ENCODE assay signal across 1 cellular context in genomic region chr10:102917314-102917961, GRCh38.
TF ChIP-seq lines count a peak whose summit lies in the region.

No MANE protein-coding gene starts in this region.

TF ChIP-seq in H1, 55 proteins besides CTCF, POLR2A, EP300 and RAD21 (continued from another document):
- TF ChIP-seq TCF12 (IDR thresholded peaks at IDR 0.05; ENCODE audit: low read depth, low read length) (peak; percentile 20; the same call in 1 of the 2 replicates), PHF8 (conservative IDR thresholded peaks at IDR 0.05; ENCODE audit: low read depth, low read length) (peak; percentile 34; the same call in 1 of the 2 replicates), CREB1 (IDR thresholded peaks at IDR 0.05) (peak; percentile 58; the same call in 1 of the 2 replicates), KDM1A (IDR thresholded peaks at IDR 0.05; ENCODE audit: borderline replicate concordance, low read length) (no peak), SP4 (IDR thresholded peaks at IDR 0.05; ENCODE audit: low read length) (peak; percentile 13; the same call in 1 of the 2 replicates), POLR2AphosphoS5 (IDR thresholded peaks at IDR 0.05; ENCODE audit: low read depth, low read length) (0 out of 2 replicates have a peak, but pooled peaks have one; percentile 20), TAF7 (optimal IDR thresholded peaks at IDR 0.05; ENCODE audit: borderline replicate concordance, low read depth, low read length) (peak; percentile 45), YY1 (IDR thresholded peaks at IDR 0.05; ENCODE audit: low read depth, low read length) (peak; percentile 62; the same call in 1 of the 2 replicates), RNF2 (IDR thresholded peaks at IDR 0.05; ENCODE audit: borderline replicate concordance, low read depth, low read length, missing control alignments, poor library complexity, severe bottlenecking) (no peak)
- TF ChIP-seq, protein P1, sequence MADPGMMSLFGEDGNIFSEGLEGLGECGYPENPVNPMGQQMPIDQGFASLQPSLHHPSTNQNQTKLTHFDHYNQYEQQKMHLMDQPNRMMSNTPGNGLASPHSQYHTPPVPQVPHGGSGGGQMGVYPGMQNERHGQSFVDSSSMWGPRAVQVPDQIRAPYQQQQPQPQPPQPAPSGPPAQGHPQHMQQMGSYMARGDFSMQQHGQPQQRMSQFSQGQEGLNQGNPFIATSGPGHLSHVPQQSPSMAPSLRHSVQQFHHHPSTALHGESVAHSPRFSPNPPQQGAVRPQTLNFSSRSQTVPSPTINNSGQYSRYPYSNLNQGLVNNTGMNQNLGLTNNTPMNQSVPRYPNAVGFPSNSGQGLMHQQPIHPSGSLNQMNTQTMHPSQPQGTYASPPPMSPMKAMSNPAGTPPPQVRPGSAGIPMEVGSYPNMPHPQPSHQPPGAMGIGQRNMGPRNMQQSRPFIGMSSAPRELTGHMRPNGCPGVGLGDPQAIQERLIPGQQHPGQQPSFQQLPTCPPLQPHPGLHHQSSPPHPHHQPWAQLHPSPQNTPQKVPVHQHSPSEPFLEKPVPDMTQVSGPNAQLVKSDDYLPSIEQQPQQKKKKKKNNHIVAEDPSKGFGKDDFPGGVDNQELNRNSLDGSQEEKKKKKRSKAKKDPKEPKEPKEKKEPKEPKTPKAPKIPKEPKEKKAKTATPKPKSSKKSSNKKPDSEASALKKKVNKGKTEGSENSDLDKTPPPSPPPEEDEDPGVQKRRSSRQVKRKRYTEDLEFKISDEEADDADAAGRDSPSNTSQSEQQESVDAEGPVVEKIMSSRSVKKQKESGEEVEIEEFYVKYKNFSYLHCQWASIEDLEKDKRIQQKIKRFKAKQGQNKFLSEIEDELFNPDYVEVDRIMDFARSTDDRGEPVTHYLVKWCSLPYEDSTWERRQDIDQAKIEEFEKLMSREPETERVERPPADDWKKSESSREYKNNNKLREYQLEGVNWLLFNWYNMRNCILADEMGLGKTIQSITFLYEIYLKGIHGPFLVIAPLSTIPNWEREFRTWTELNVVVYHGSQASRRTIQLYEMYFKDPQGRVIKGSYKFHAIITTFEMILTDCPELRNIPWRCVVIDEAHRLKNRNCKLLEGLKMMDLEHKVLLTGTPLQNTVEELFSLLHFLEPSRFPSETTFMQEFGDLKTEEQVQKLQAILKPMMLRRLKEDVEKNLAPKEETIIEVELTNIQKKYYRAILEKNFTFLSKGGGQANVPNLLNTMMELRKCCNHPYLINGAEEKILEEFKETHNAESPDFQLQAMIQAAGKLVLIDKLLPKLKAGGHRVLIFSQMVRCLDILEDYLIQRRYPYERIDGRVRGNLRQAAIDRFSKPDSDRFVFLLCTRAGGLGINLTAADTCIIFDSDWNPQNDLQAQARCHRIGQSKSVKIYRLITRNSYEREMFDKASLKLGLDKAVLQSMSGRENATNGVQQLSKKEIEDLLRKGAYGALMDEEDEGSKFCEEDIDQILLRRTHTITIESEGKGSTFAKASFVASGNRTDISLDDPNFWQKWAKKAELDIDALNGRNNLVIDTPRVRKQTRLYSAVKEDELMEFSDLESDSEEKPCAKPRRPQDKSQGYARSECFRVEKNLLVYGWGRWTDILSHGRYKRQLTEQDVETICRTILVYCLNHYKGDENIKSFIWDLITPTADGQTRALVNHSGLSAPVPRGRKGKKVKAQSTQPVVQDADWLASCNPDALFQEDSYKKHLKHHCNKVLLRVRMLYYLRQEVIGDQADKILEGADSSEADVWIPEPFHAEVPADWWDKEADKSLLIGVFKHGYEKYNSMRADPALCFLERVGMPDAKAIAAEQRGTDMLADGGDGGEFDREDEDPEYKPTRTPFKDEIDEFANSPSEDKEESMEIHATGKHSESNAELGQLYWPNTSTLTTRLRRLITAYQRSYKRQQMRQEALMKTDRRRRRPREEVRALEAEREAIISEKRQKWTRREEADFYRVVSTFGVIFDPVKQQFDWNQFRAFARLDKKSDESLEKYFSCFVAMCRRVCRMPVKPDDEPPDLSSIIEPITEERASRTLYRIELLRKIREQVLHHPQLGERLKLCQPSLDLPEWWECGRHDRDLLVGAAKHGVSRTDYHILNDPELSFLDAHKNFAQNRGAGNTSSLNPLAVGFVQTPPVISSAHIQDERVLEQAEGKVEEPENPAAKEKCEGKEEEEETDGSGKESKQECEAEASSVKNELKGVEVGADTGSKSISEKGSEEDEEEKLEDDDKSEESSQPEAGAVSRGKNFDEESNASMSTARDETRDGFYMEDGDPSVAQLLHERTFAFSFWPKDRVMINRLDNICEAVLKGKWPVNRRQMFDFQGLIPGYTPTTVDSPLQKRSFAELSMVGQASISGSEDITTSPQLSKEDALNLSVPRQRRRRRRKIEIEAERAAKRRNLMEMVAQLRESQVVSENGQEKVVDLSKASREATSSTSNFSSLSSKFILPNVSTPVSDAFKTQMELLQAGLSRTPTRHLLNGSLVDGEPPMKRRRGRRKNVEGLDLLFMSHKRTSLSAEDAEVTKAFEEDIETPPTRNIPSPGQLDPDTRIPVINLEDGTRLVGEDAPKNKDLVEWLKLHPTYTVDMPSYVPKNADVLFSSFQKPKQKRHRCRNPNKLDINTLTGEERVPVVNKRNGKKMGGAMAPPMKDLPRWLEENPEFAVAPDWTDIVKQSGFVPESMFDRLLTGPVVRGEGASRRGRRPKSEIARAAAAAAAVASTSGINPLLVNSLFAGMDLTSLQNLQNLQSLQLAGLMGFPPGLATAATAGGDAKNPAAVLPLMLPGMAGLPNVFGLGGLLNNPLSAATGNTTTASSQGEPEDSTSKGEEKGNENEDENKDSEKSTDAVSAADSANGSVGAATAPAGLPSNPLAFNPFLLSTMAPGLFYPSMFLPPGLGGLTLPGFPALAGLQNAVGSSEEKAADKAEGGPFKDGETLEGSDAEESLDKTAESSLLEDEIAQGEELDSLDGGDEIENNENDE (IDR thresholded peaks at IDR 0.05; ENCODE audit: insufficient replicate concordance, low read length) = peak; percentile 60
- TF ChIP-seq, protein P2, sequence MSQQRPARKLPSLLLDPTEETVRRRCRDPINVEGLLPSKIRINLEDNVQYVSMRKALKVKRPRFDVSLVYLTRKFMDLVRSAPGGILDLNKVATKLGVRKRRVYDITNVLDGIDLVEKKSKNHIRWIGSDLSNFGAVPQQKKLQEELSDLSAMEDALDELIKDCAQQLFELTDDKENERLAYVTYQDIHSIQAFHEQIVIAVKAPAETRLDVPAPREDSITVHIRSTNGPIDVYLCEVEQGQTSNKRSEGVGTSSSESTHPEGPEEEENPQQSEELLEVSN (IDR thresholded peaks at IDR 0.05) = peak; percentile 64
